31 cellular contexts compared by ENCODE assay signal in genomic region chr4:105373324-105373723, GRCh38.
"Had no signal": no experiment of that assay in that cellular context is flagged by ENCODE, and none has a peak within 500 bp of the region (broad histone marks: within the 10 kb centered on the region; RNA-seq: fewer than 3 reads in every experiment).

No MANE protein-coding gene starts in this region.

- H3K4me3 ChIP-seq: pancreas, prostate gland, right lobe of liver, sigmoid colon, skin epidermis, smooth muscle cell, spleen, stomach, thoracic aorta, thyroid gland, tibial nerve, upper lobe of left lung, vagina had no signal

- H3K27me3 ChIP-seq: neutrophil, pancreas, right lobe of liver, sigmoid colon, spleen, stomach, thyroid gland, tibial nerve, upper lobe of left lung, vagina had no signal

- FAIRE-seq: urothelium cell line had no signal

- DNase-seq: naive B cell; naive thymus-derived CD8-positive, alpha-beta T cell; nephron progenitor cell; nucleus accumbens; pancreas; posterior cingulate gyrus; retina; right cardiac atrium; right lobe of liver; sigmoid colon; spleen; stimulated activated CD4-positive, alpha-beta T cell treated with anti-CD3 and anti-CD28 coated beads, Interleukin-12 subunit alpha, Interleukin-12 subunit beta, amount 100 ng/mL, for 4 hours; stimulated activated CD4-positive, alpha-beta T cell treated with anti-CD3 and anti-CD28 coated beads, Interleukin-1b, Interleukin-23, amount 100 ng/mL, for 48 hours; stimulated activated CD4-positive, alpha-beta T cell treated with anti-CD3 and anti-CD28 coated beads, Interleukin-4, amount 100 ng/mL, for 1 hour; stimulated activated CD4-positive, alpha-beta T cell treated with anti-CD3 and anti-CD28 coated beads, Interleukin-4, amount 100 ng/mL, for 4 hours; stimulated activated naive B cell treated with anti-CD40 and anti-IgM and Interleukin-4, amounts not matched to agents 10 μg/mL and 1 μg/mL and 100 μg/mL, for 72 hours; stimulated activated naive CD4-positive, alpha-beta T cell treated with Interleukin-2 at 50 U/mL for 16 hours; stomach; thyroid gland; trophoblast cell; upper lobe of left lung had no signal

- H3K9me3 ChIP-seq: neutrophil, pancreas, prostate gland, right lobe of liver, sigmoid colon, spleen, stomach, thoracic aorta, thyroid gland, tibial nerve, upper lobe of left lung, vagina had no signal

- ATAC-seq: naive thymus-derived CD8-positive, alpha-beta T cell; natural killer cell treated with Interleukin-12 subunit alpha and Interleukin-12 subunit beta and Interleukin-15 and Interleukin-18, amount 100 ng/mL, for 72 hours; pancreas; right cardiac atrium; right lobe of liver; stimulated activated effector memory CD8-positive, alpha-beta T cell treated with anti-CD3 and anti-CD28 coated beads, Interleukin-12 subunit alpha, Interleukin-12 subunit beta, amount 100 ng/mL, for 72 hours; stimulated activated naive B cell treated with anti-CD40 and anti-IgM and Interleukin-4, amounts not matched to agents 10 μg/mL and 1 μg/mL and 100 μg/mL, for 72 hours had no signal

- H3K27ac ChIP-seq: neutrophil, pancreas, prostate gland, right lobe of liver, sigmoid colon, skin epidermis, spleen, stomach, thoracic aorta, thyroid gland, tibial nerve, upper lobe of left lung, vagina had no signal

- H3K4me1 ChIP-seq: pancreas, prostate gland, right lobe of liver, spleen, stomach, thyroid gland, tibial nerve, upper lobe of left lung, vagina had no signal

- H3K36me3 ChIP-seq: prostate gland, right lobe of liver, thoracic aorta, thyroid gland had no signal
